36 cellular contexts compared by ENCODE assay signal in genomic region chr3:87614998-87615397, GRCh38.
"Had no signal": no experiment of that assay in that cellular context is flagged by ENCODE, and none has a peak within 500 bp of the region (broad histone marks: within the 10 kb centered on the region; RNA-seq: fewer than 3 reads in every experiment).

No MANE protein-coding gene starts in this region.

- ATAC-seq: activated CD4-positive, alpha-beta T cell treated with anti-CD3 and anti-CD28 coated beads for 36 hours; activated CD4-positive, CD25-positive, alpha-beta regulatory T cell treated with anti-CD3 and anti-CD28 coated beads, Interleukin-2, amount 50 U/mL, for 24 hours; activated CD8-positive, alpha-beta memory T cell treated with anti-CD3 and anti-CD28 coated beads, Interleukin-2, amount 10 ng/mL, durations not matched to agents 7 days and 5 days; activated CD8-positive, alpha-beta T cell treated with anti-CD3 and anti-CD28 coated beads, Interleukin-2, amount 10 ng/mL, durations not matched to agents 7 days and 5 days; activated naive CD4-positive, alpha-beta T cell treated with anti-CD3 and anti-CD28 coated beads, Interleukin-2, amount 50 U/mL, for 72 hours had no signal

- H3K4me1 Mint-ChIP-seq: activated CD4-positive, alpha-beta memory T cell treated with anti-CD3 and anti-CD28 coated beads, Interleukin-2, amount 10 ng/mL, durations not matched to agents 7 days and 5 days; activated CD4-positive, alpha-beta T cell treated with anti-CD3 and anti-CD28 coated beads for 36 hours; activated CD4-positive, alpha-beta T cell treated with anti-CD3 and anti-CD28 coated beads, Interleukin-2, amount 10 ng/mL, durations not matched to agents 7 days and 5 days; activated CD8-positive, alpha-beta memory T cell treated with anti-CD3 and anti-CD28 coated beads, Interleukin-2, amount 10 ng/mL, durations not matched to agents 7 days and 5 days; activated naive CD8-positive, alpha-beta T cell treated with anti-CD3 and anti-CD28 coated beads for 36 hours; brain; central memory CD8-positive, alpha-beta T cell had no signal

- H3K4me1 ChIP-seq: adrenal gland, ascending aorta had no signal

- H3K36me3 ChIP-seq: adrenal gland, ascending aorta, cardiac muscle cell had no signal

- H3K4me3 ChIP-seq: adrenal gland, ascending aorta, cardiac muscle cell had no signal

- H3K9me3 ChIP-seq: adrenal gland had no signal

- H3K27ac Mint-ChIP-seq: activated CD4-positive, alpha-beta memory T cell treated with anti-CD3 and anti-CD28 coated beads, Interleukin-2, amount 10 ng/mL, durations not matched to agents 7 days and 5 days; activated CD4-positive, alpha-beta T cell treated with anti-CD3 and anti-CD28 coated beads for 36 hours; activated CD4-positive, alpha-beta T cell treated with anti-CD3 and anti-CD28 coated beads, Interleukin-2, amount 10 ng/mL, durations not matched to agents 7 days and 5 days; activated CD8-positive, alpha-beta memory T cell treated with anti-CD3 and anti-CD28 coated beads, Interleukin-2, amount 10 ng/mL, durations not matched to agents 7 days and 5 days; activated CD8-positive, alpha-beta T cell treated with anti-CD3 and anti-CD28 coated beads, Interleukin-2, amount 10 ng/mL, durations not matched to agents 7 days and 5 days; activated naive CD4-positive, alpha-beta T cell treated with anti-CD3 and anti-CD28 coated beads for 36 hours; activated naive CD4-positive, alpha-beta T cell treated with anti-CD3 and anti-CD28 coated beads, Interleukin-2, amount 50 U/mL, for 72 hours; activated naive CD8-positive, alpha-beta T cell treated with anti-CD3 and anti-CD28 coated beads for 36 hours; activated T-cell treated with anti-CD3 and anti-CD28 coated beads, Interleukin-2, amount 50 U/mL, for 24 hours; activated T-helper 2 cell treated with anti-CD3 and anti-CD28 coated beads, Interferon-gamma antibody, Interleukin-2, Interleukin-4, amounts not matched to agents 10 μg/mL and 5 μg/mL and 100 μg/mL, durations not matched to agents 14 hours and 24 hours and 36 hours; brain; T-helper 1 cell treated with Interleukin-12 subunit alpha and Interleukin-12 subunit beta and Interleukin-4 antibody, amounts not matched to agents 30 μg/mL and 1 μg/mL, for 36 hours; T-helper 2 cell treated with Interferon-gamma antibody and Interleukin-4, amounts not matched to agents 5 μg/mL and 100 μg/mL, for 36 hours had no signal

- H3K4me3 Mint-ChIP-seq: activated CD4-positive, alpha-beta memory T cell treated with anti-CD3 and anti-CD28 coated beads, Interleukin-2, amount 10 ng/mL, durations not matched to agents 7 days and 5 days; activated CD4-positive, alpha-beta T cell treated with anti-CD3 and anti-CD28 coated beads for 36 hours; activated CD4-positive, alpha-beta T cell treated with anti-CD3 and anti-CD28 coated beads, Interleukin-2, amount 10 ng/mL, durations not matched to agents 7 days and 5 days; activated CD8-positive, alpha-beta memory T cell treated with anti-CD3 and anti-CD28 coated beads, Interleukin-2, amount 10 ng/mL, durations not matched to agents 7 days and 5 days; activated CD8-positive, alpha-beta T cell treated with anti-CD3 and anti-CD28 coated beads, Interleukin-2, amount 10 ng/mL, durations not matched to agents 7 days and 5 days; activated naive CD4-positive, alpha-beta T cell treated with anti-CD3 and anti-CD28 coated beads for 36 hours; activated naive CD8-positive, alpha-beta T cell treated with anti-CD3 and anti-CD28 coated beads for 36 hours; activated T-cell treated with anti-CD3 and anti-CD28 coated beads, Interleukin-2, amount 50 U/mL, for 24 hours; brain; central memory CD8-positive, alpha-beta T cell; T-helper 1 cell treated with Interleukin-12 subunit alpha and Interleukin-12 subunit beta and Interleukin-4 antibody, amounts not matched to agents 30 μg/mL and 1 μg/mL, for 36 hours; T-helper 2 cell treated with Interferon-gamma antibody and Interleukin-4, amounts not matched to agents 5 μg/mL and 100 μg/mL, for 36 hours had no signal

- H3K36me3 Mint-ChIP-seq: activated CD8-positive, alpha-beta memory T cell treated with anti-CD3 and anti-CD28 coated beads, Interleukin-2, amount 10 ng/mL, durations not matched to agents 7 days and 5 days; brain had no signal

- H3K27ac ChIP-seq: adrenal gland, ascending aorta, cardiac muscle cell, VCaP had no signal

- H3K27me3 Mint-ChIP-seq: activated CD4-positive, alpha-beta memory T cell treated with anti-CD3 and anti-CD28 coated beads, Interleukin-2, amount 10 ng/mL, durations not matched to agents 7 days and 5 days; activated CD4-positive, alpha-beta T cell treated with anti-CD3 and anti-CD28 coated beads for 36 hours; activated CD4-positive, alpha-beta T cell treated with anti-CD3 and anti-CD28 coated beads, Interleukin-2, amount 10 ng/mL, durations not matched to agents 7 days and 5 days; activated CD8-positive, alpha-beta memory T cell treated with anti-CD3 and anti-CD28 coated beads, Interleukin-2, amount 10 ng/mL, durations not matched to agents 7 days and 5 days; central memory CD8-positive, alpha-beta T cell had no signal

- DNase-seq: activated CD4-positive, alpha-beta memory T cell treated with anti-CD3 and anti-CD28 coated beads, Interleukin-2, amount 10 ng/mL, durations not matched to agents 7 days and 5 days; activated CD4-positive, alpha-beta T cell treated with anti-CD3 and anti-CD28 coated beads for 1 hour; activated CD4-positive, alpha-beta T cell treated with anti-CD3 and anti-CD28 coated beads for 36 hours; activated CD4-positive, alpha-beta T cell treated with anti-CD3 and anti-CD28 coated beads for 48 hours; activated CD4-positive, alpha-beta T cell treated with anti-CD3 and anti-CD28 coated beads, Interleukin-2, amount 10 ng/mL, durations not matched to agents 7 days and 5 days; activated CD4-positive, alpha-beta T cell treated with anti-CD3 and anti-CD28 coated beads, Interleukin-2, amount 50 U/mL, for 48 hours; activated CD4-positive, CD25-positive, alpha-beta regulatory T cell; activated CD8-positive, alpha-beta memory T cell treated with anti-CD3 and anti-CD28 coated beads for 24 hours; activated CD8-positive, alpha-beta memory T cell treated with anti-CD3 and anti-CD28 coated beads, Interleukin-2, amount 10 ng/mL, durations not matched to agents 7 days and 5 days; activated CD8-positive, alpha-beta memory T cell treated with anti-CD3 and anti-CD28 coated beads, Interleukin-2, amount 50 U/mL, for 48 hours; activated CD8-positive, alpha-beta T cell treated with anti-CD3 and anti-CD28 coated beads, Interleukin-2, amount 10 ng/mL, durations not matched to agents 7 days and 5 days; activated effector memory CD4-positive, alpha-beta T cell treated with Interleukin-2 at 50 U/mL for 16 hours; activated gamma-delta T cell; activated naive CD4-positive, alpha-beta T cell; activated naive CD4-positive, alpha-beta T cell treated with anti-CD3 and anti-CD28 coated beads for 36 hours; activated naive CD4-positive, alpha-beta T cell treated with anti-CD3 and anti-CD28 coated beads, Interleukin-2, amount 50 U/mL, for 16 hours; activated naive CD8-positive, alpha-beta T cell treated with anti-CD3 and anti-CD28 coated beads for 36 hours; activated T-cell treated with anti-CD3 and anti-CD28 coated beads, Interleukin-2, amount 50 U/mL, for 24 hours; activated T-cell treated with anti-CD3 and anti-CD28 coated beads, Interleukin-2, amount 50 U/mL, for 48 hours; adrenal gland; amniotic stem cell; caudate nucleus; cerebellar nuclear complex; T-helper 1 cell; T-helper 2 cell; T-helper 9 cell had no signal

- H3K27me3 ChIP-seq: adrenal gland, ascending aorta, cardiac muscle cell had no signal
